In genomic region chr12:6535960-6536847, GRCh38 we compare ENCODE assay signal across 8 cellular contexts. TPM values are rescaled to one million over a fixed set of nuclear protein-coding genes. Genes with fewer than 3 reads are reported as not detected.
DNase-seq lines count a peak whose midpoint lies in the region; ATAC-seq, FAIRE-seq and TF ChIP-seq lines count a peak whose summit lies in the region.

No MANE protein-coding gene starts in this region.

- TF ChIP-seq CTCF in HEK293 (tag by site-specific recombination; IDR thresholded peaks at IDR 0.05) (no peak; the same call in 1 of the 2 replicates), fibroblast of villous mesenchyme (IDR thresholded peaks at IDR 0.05; ENCODE audit: insufficient read depth, low read depth, low read length) (no peak), GM13977 (IDR thresholded peaks at IDR 0.05; ENCODE audit: extremely low read depth, insufficient read depth, missing control alignments) (no peak)

- DNase-seq in activated CD4-positive, alpha-beta T cell treated with anti-CD3 and anti-CD28 coated beads, Interleukin-2, amount 50 U/mL, for 48 hours, result peak; percentile 26 to 29
- DNase-seq in fibroblast of villous mesenchyme (ENCODE audit: low read depth) (no peak), small intestine (peak; percentile 48), GM13977 (ENCODE audit: low spot score) (no peak), NCI-H1092 treated with DMSO at 0.1 percent for 48 hours (lab: John Stamatoyannopoulos, UW) (no peak)

- H3K27ac ChIP-seq in HEK293 (ENCODE audit: extremely low read depth, low read depth, low read length) (peak overlapping the region; percentile 93), small intestine (ENCODE audit: low read depth in 1 of 2, low read length in 1 of 2) (peak overlapping the region; percentile 88 to 99)

- CTCF ChIA-PET in HEK293 (lab: Yijun Ruan, JAX), result interaction anchor here (1.1 to 1.9 kb wide), 9 partner anchors 19 to 200 kb away, joined by 3 to 12 read pairs (median 6); partner anchors contain the start of genes IFFO1 and VAMP1

- no peak for FAIRE-seq in small intestine (lab: Jason Lieb, UNC)

- ATAC-seq in GM21619 (IDR thresholded peaks at IDR 0.05; ENCODE audit: unreplicated experiment), result no peak
- ATAC-seq in HG02759 (IDR thresholded peaks at IDR 0.05; ENCODE audit: unreplicated experiment), result no peak

- H3K4me1 ChIP-seq in HEK293 (ENCODE audit: control insufficient read depth, insufficient read depth, low read length), result peaks cover 16% of the 10 kb centered on the region
- peaks cover 6% of the 10 kb centered on the region in 2 donors for H3K4me1 ChIP-seq in small intestine (ENCODE audit: control insufficient read depth in 2 of 2, insufficient read depth in 1 of 2, low read depth in 1 of 2, low read length in 1 of 2)

- H3K27me3 ChIP-seq in small intestine (ENCODE audit: control insufficient read depth in 2 of 2, insufficient read depth in 2 of 2, low read length in 2 of 2), result no peaks in the 10 kb centered on the region

- POLR2A ChIA-PET in HEK293 (lab: Yijun Ruan, JAX), result interaction anchor here (0.6 to 3.0 kb wide), 17 partner anchors 13 to 315 kb away, joined by 3 to 90 read pairs (median 16); partner anchors contain the start of genes CDCA3, MRPL51, NCAPD2 and NOP2

- peaks cover 10 to 71% of the 10 kb centered on the region in 2 experiments for H3K36me3 ChIP-seq in HEK293 (ENCODE audit: control insufficient read depth in 2 of 2, insufficient read depth in 1 of 2, low read length in 2 of 2)
- peaks cover 12 to 20% of the 10 kb centered on the region in 2 donors for H3K36me3 ChIP-seq in small intestine (ENCODE audit: control insufficient read depth in 2 of 2, insufficient read depth in 2 of 2, low read length in 2 of 2)

- H3K9me3 ChIP-seq in HEK293 (ENCODE audit: control insufficient read depth, insufficient read depth, low read depth, low read length) (no peaks in the 10 kb centered on the region), small intestine (ENCODE audit: control insufficient read depth, low read depth) (no peaks in the 10 kb centered on the region)

- in situ Hi-C loops in GM13977 (cut with MboI; ENCODE audit: low pct_unique_long_range_greater_than_20kb, low sequenced_read_pairs, unreplicated experiment), result loop anchor here (10.0 kb wide), 1 partner anchor 111 kb away; no protein-coding TSS in a partner anchor

- H3K4me3 ChIP-seq in HEK293 (ENCODE audit: low read depth, low read length) (peak overlapping the region; percentile 73), fibroblast of villous mesenchyme (ENCODE audit: low read depth, low read length) (peak overlapping the region; percentile 98), small intestine (ENCODE audit: low read depth in 1 of 2, low read length in 2 of 2) (peak overlapping the region; percentile 73 to 99)

- WGBS in small intestine, 3 donors, result 26 to 40% (median 37%) methylated on average over 10 of the region's 10 CpGs

TF ChIP-seq in HEK293, 187 proteins besides CTCF, POLR2A, EP300 and RAD21:
- TF ChIP-seq ZNF155 (tag by site-specific recombination; IDR thresholded peaks at IDR 0.05) (no peak), KLF1 (tag by site-specific recombination; IDR thresholded peaks at IDR 0.05) (no peak), ZBTB1 (tag by site-specific recombination; IDR thresholded peaks at IDR 0.05) (no peak), GLIS1 (tag by site-specific recombination; IDR thresholded peaks at IDR 0.05) (peak; percentile 30; the same call in 1 of the 2 replicates), KLF7 (tag by site-specific recombination; IDR thresholded peaks at IDR 0.05; ENCODE audit: borderline replicate concordance) (no peak), GLIS2 (tag by site-specific recombination; IDR thresholded peaks at IDR 0.05) (peak; percentile 12; the same call in 1 of the 2 replicates)
- TF ChIP-seq, protein P1, sequence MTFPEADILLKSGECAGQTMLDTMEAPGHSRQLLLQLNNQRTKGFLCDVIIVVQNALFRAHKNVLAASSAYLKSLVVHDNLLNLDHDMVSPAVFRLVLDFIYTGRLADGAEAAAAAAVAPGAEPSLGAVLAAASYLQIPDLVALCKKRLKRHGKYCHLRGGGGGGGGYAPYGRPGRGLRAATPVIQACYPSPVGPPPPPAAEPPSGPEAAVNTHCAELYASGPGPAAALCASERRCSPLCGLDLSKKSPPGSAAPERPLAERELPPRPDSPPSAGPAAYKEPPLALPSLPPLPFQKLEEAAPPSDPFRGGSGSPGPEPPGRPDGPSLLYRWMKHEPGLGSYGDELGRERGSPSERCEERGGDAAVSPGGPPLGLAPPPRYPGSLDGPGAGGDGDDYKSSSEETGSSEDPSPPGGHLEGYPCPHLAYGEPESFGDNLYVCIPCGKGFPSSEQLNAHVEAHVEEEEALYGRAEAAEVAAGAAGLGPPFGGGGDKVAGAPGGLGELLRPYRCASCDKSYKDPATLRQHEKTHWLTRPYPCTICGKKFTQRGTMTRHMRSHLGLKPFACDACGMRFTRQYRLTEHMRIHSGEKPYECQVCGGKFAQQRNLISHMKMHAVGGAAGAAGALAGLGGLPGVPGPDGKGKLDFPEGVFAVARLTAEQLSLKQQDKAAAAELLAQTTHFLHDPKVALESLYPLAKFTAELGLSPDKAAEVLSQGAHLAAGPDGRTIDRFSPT (tag by site-specific recombination; IDR thresholded peaks at IDR 0.05), result peak; percentile 88

RNA-seq across cellular contexts. Expression of gene GAPDH, which starts 1.9 kb away (rescaled TPM):
- total RNA-seq in fibroblast of villous mesenchyme, result 6,118 and 7,175 TPM in 2 replicates
- 1,000 to 10,000 TPM; 2,587 to 3,805 (median 3,097) TPM for polyA plus RNA-seq in small intestine

RNA-seq across cellular contexts. Expression of gene IFFO1, which starts 19.6 kb away (rescaled TPM):
- 9.9 and 11.9 TPM in 2 replicates for total RNA-seq in fibroblast of villous mesenchyme
- polyA plus RNA-seq in small intestine, result 1 to 10 TPM; 1.3 to 7.7 (median 4.1) TPM

RNA-seq across cellular contexts. Expression of gene NOP2, which starts 31.9 kb away (rescaled TPM):
- total RNA-seq in fibroblast of villous mesenchyme, result 25.4 and 26.8 TPM in 2 replicates
- polyA plus RNA-seq in small intestine, result 10 to 100 TPM; 14.3 to 27.1 (median 17.0) TPM

RNA-seq across cellular contexts. Expression of gene NCAPD2, which starts 42.3 kb away (rescaled TPM):
- total RNA-seq in fibroblast of villous mesenchyme, result 40.6 and 52.7 TPM in 2 replicates
- 10 to 100 TPM in 2 of 3 donors, 1 to 10 TPM in 1; 6.5 to 30.9 (median 13.2) TPM for polyA plus RNA-seq in small intestine

RNA-seq across cellular contexts. Expression of gene MRPL51, which starts 43.1 kb away (rescaled TPM):
- total RNA-seq in fibroblast of villous mesenchyme, result 86.8 and 101 TPM in 2 replicates
- polyA plus RNA-seq in small intestine, result 100 to 1,000 TPM in 1 of 3 donors, 10 to 100 TPM in 2; 88.1 to 126 (median 89.5) TPM

Comparison
In these comparisons a context has a peak if more than half of its experiments do, and no peak if none do; other contexts are left out.
1. DNase-seq: peak in activated CD4-positive, alpha-beta T cell treated with anti-CD3 and anti-CD28 coated beads, Interleukin-2, amount 50 U/mL, for 48 hours (2 of 2) and small intestine (single experiment); none in fibroblast of villous mesenchyme (single experiment), GM13977 (single experiment) and NCI-H1092 treated with DMSO at 0.1 percent for 48 hours (single experiment).
2. Peak in every context shown above with its lines, with median percentiles within 50 percentile points of each other: H3K4me3 ChIP-seq.